In the genomic region with DNA sequence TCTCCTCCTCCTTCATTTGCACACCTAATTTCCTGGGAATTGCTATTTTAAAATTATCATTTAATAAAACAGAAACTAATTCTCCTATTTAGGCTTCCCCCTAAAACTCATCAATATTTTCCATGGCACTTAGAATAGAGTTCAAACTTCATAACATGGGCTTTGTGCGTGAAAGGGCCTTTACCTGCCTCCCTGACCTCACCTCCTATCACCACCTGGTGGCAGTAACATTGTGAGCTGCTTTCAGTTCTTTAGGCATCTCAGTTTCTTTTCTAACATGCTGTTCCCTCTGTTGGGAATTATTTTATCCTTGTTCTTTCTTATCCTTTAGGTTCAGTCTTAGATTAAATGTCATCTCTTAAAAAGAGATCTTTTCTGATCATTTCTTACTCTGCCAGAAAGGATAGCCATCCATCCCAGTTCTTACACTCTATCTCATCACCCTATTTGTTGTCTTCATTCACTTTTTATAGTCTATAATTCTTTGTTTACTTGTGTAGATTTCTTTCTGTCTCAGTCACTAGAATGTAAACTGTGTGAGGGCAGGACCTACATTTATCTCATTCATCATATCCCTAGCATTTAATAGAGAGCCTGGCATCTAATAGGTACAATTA, we compare ENCODE assay signal across 10 cellular contexts.
DNase-seq lines count a peak whose midpoint lies in the region; TF ChIP-seq lines count a peak whose summit lies in the region.
"Had no signal": no experiment of that assay in that cellular context is flagged by ENCODE, and none has a peak within 500 bp of the region (broad histone marks: within the 10 kb centered on the region; RNA-seq: fewer than 3 reads in every experiment).

No MANE protein-coding gene starts in this region.

- CTCF ChIA-PET in BJ (lab: Yijun Ruan, JAX): no interaction called here
- CTCF ChIA-PET in OCI-LY7 (lab: Charles Lee; ENCODE audit: unreplicated experiment): no interaction called here

- H3K27ac ChIP-seq in OCI-LY7 (ENCODE audit: low read depth, low read length, poor library complexity, severe bottlenecking): no peak overlapping the region
- H3K27ac ChIP-seq in uterus: no peak overlapping the region
- H3K27ac ChIP-seq: esophagus squamous epithelium, skin epidermis had no signal

- no peak overlapping the region for H3K4me2 ChIP-seq in OCI-LY7 (ENCODE audit: low read length)

- DNase-seq in BJ (ENCODE audit: low read depth) (no peak), GM13976 (ENCODE audit: low spot score) (peak; percentile 20), OCI-LY7 (ENCODE audit: low spot score) (peak; percentile 25), germinal center (ENCODE audit: low spot score) (peak; percentile 27), activated gamma-delta T cell (lab: John Stamatoyannopoulos, UW) (no peak), uterus (no peak), KBM-7 (no peak)
- no peak for DNase-seq in stimulated activated CD4-positive, alpha-beta T cell treated with anti-CD3 and anti-CD28 coated beads, Interleukin-4, amount 100 ng/mL, for 4 hours
- DNase-seq: esophagus squamous epithelium had no signal

- no TSS peak for BruUV-seq in OCI-LY7 (replicated peaks; lab: Mats Ljungman, UMichigan)

- H3K36me3 ChIP-seq in BJ (ENCODE audit: control insufficient read depth, insufficient read depth, low read length) (no peaks in the 10 kb centered on the region), OCI-LY7 (ENCODE audit: insufficient read depth, low read length) (no peaks in the 10 kb centered on the region), uterus (no peaks in the 10 kb centered on the region)
- H3K36me3 ChIP-seq: esophagus squamous epithelium had no signal

- no peaks in the 10 kb centered on the region for H4K20me1 ChIP-seq in OCI-LY7 (ENCODE audit: insufficient read depth, low read length)

- in situ Hi-C loops in GM13976 (cut with MboI; ENCODE audit: low sequenced_read_pairs, unreplicated experiment): no loop called here
- in situ Hi-C loops in KBM-7 (cut with MboI; ENCODE audit: low pct_unique_long_range_greater_than_20kb, low sequenced_read_pairs): no loop called here

- H3K9me2 ChIP-seq in OCI-LY7 (ENCODE audit: insufficient read depth, low read length): no peaks in the 10 kb centered on the region

- TF ChIP-seq POLR2A in uterus (IDR thresholded peaks at IDR 0.05): no peak

- intact Hi-C loops in OCI-LY7 (cut with micrococcal nuclease; ENCODE audit: unreplicated experiment): loop anchor here (5.0 kb wide), 1 partner anchor 83 kb away; no protein-coding TSS in a partner anchor
- intact Hi-C loops in uterus (cut with DNase I; ENCODE audit: low total_unique reads): no loop called here

- H3K4me3 ChIP-seq in BJ (ENCODE audit: low read depth, low read length) (no peak overlapping the region), OCI-LY7 (ENCODE audit: low read depth, low read length, poor library complexity, severe bottlenecking) (no peak overlapping the region), uterus (no peak overlapping the region)
- H3K4me3 ChIP-seq: esophagus squamous epithelium, skin epidermis had no signal

- no peaks in the 10 kb centered on the region for H3K4me1 ChIP-seq in OCI-LY7 (ENCODE audit: insufficient read depth, low read length, poor library complexity, severe bottlenecking)
- no peaks in the 10 kb centered on the region for H3K4me1 ChIP-seq in uterus

- no peaks in the 10 kb centered on the region for H3K79me2 ChIP-seq in OCI-LY7 (ENCODE audit: insufficient read depth, low read depth, low read length)

- H3K9me3 ChIP-seq in OCI-LY7 (ENCODE audit: low read length) (no peaks in the 10 kb centered on the region), uterus (no peaks in the 10 kb centered on the region)
- H3K9me3 ChIP-seq: esophagus squamous epithelium had no signal

- H3K27me3 ChIP-seq in BJ (ENCODE audit: control insufficient read depth, insufficient read depth, low read length) (no peaks in the 10 kb centered on the region), uterus (no peaks in the 10 kb centered on the region)
- H3K27me3 ChIP-seq: esophagus squamous epithelium had no signal

- POLR2A ChIA-PET in BJ (lab: Charles Lee) (no interaction called here), OCI-LY7 (lab: Charles Lee) (interaction anchor here (0.5 kb wide), 1 partner anchor 1397 kb away, joined by 3 read pairs; no protein-coding TSS in a partner anchor)

- peak; percentile 23; the same call in 1 of the 2 replicates for TF ChIP-seq CTCF in BJ (IDR thresholded peaks at IDR 0.05; ENCODE audit: insufficient read depth, low read depth, low read length)
- TF ChIP-seq CTCF in GM13976 (IDR thresholded peaks at IDR 0.05; ENCODE audit: borderline replicate concordance, control extremely low read depth, extremely low read depth, insufficient read depth, missing control alignments): peak; percentile 34
- peak; percentile 79 for TF ChIP-seq CTCF in OCI-LY7 (conservative IDR thresholded peaks at IDR 0.05; ENCODE audit: low read length)
- no peak for TF ChIP-seq CTCF in uterus (IDR thresholded peaks at IDR 0.05)

- H2AFZ ChIP-seq in OCI-LY7 (ENCODE audit: low read length): no peak overlapping the region

Comparison
In these comparisons a context has a peak if more than half of its experiments do, and no peak if none do; other contexts are left out.
1. DNase-seq: peak in GM13976 (single experiment), OCI-LY7 (single experiment) and germinal center (single experiment); none in BJ (single experiment), activated gamma-delta T cell (single experiment), stimulated activated CD4-positive, alpha-beta T cell treated with anti-CD3 and anti-CD28 coated beads, Interleukin-4, amount 100 ng/mL, for 4 hours (0 of 2), uterus (0 of 2) and KBM-7 (single experiment).
2. CTCF ChIP-seq: peak in BJ (single experiment), GM13976 (single experiment) and OCI-LY7 (single experiment); none in uterus (0 of 4).